ENCODE assay signal across 1 cellular context in the genomic region with DNA sequence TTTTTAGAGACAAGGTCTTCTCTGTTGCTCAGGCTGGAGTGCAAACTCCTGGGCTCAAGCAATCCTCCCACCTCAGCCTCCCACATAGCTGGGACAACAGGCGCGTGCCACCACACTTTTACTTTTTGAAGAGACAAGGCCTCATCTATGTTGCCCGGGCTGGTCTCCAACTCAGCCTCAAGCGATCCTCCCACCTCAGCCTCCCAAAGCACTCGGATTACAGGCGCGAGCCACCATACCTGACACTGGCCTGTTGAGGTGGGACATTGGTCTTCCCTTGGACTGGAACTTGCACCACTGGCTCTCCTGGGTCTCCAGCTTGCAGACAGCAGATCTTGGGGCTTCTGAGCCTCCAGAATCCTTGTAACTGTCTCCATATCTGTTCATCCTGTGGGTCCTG.
TF ChIP-seq lines count a peak whose summit lies in the region.

No MANE protein-coding gene starts in this region.

TF ChIP-seq in HepG2, 621 proteins besides CTCF, POLR2A, EP300 and RAD21 (continued from another document):
- TF ChIP-seq, protein P1, sequence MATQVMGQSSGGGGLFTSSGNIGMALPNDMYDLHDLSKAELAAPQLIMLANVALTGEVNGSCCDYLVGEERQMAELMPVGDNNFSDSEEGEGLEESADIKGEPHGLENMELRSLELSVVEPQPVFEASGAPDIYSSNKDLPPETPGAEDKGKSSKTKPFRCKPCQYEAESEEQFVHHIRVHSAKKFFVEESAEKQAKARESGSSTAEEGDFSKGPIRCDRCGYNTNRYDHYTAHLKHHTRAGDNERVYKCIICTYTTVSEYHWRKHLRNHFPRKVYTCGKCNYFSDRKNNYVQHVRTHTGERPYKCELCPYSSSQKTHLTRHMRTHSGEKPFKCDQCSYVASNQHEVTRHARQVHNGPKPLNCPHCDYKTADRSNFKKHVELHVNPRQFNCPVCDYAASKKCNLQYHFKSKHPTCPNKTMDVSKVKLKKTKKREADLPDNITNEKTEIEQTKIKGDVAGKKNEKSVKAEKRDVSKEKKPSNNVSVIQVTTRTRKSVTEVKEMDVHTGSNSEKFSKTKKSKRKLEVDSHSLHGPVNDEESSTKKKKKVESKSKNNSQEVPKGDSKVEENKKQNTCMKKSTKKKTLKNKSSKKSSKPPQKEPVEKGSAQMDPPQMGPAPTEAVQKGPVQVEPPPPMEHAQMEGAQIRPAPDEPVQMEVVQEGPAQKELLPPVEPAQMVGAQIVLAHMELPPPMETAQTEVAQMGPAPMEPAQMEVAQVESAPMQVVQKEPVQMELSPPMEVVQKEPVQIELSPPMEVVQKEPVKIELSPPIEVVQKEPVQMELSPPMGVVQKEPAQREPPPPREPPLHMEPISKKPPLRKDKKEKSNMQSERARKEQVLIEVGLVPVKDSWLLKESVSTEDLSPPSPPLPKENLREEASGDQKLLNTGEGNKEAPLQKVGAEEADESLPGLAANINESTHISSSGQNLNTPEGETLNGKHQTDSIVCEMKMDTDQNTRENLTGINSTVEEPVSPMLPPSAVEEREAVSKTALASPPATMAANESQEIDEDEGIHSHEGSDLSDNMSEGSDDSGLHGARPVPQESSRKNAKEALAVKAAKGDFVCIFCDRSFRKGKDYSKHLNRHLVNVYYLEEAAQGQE (IDR thresholded peaks at IDR 0.05; ENCODE audit: borderline replicate concordance in 1 of 2, low read depth in 1 of 2, low read length in 2 of 2) = no peak
- no peak for TF ChIP-seq SALL1 (CRISPR knock-in tag; IDR thresholded peaks at IDR 0.05)
- no peak for TF ChIP-seq TBP (CRISPR knock-in tag; IDR thresholded peaks at IDR 0.05)
